ENCODE assay signal across 1 cellular context in the genomic region with DNA sequence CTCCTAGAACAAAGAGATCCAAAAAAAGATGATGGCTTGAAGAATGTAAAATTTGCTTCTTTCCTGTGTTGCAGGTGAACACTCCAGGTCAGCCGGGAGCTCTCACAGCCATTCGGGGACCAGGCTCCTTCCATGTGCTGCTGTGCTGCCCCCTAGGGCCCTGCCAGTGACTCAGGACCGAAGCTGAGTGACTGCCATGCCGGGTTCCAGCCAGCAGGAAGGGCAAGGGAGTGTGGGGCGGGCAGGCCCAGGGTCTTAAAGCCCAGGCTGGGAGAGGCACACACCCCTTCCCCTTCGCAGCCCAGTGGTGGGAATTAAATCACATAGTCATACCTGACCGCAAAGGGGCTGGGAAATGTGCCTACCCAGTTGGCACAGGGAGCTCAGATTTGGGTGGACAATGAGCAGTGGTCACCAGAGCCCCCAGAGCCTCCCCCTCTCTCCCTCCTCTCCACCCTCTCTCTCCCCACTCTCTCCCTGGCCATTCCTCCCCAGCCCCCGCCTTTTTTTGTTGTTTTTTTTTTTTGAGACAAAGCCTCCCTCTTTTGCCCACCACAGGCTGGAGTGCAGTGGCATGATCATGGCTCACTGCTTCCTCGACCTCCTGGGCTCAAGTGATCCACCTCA.
TF ChIP-seq lines count a peak whose summit lies in the region.

No MANE protein-coding gene starts in this region.

TF ChIP-seq in endothelial cell of umbilical vein, 7 proteins besides CTCF, POLR2A, EP300 and RAD21:
- TF ChIP-seq EZH2 (IDR thresholded peaks at IDR 0.05; ENCODE audit: borderline replicate concordance, low read depth, low read length, severe bottlenecking), result no peak
- TF ChIP-seq FOS (IDR thresholded peaks at IDR 0.05; ENCODE audit: borderline replicate concordance, insufficient read depth, low read length), result no peak
- no peak for TF ChIP-seq POLR2AphosphoS5 (IDR thresholded peaks at IDR 0.05; ENCODE audit: insufficient read depth, low read depth, low read length)
- no peak for TF ChIP-seq GATA2 (IDR thresholded peaks at IDR 0.05; ENCODE audit: insufficient read depth, insufficient read length, low read depth, low read length)
- TF ChIP-seq, protein P1, sequence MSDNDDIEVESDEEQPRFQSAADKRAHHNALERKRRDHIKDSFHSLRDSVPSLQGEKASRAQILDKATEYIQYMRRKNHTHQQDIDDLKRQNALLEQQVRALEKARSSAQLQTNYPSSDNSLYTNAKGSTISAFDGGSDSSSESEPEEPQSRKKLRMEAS (IDR thresholded peaks at IDR 0.05; ENCODE audit: insufficient read depth, insufficient read length), result no peak
- no peak for TF ChIP-seq MYC (IDR thresholded peaks at IDR 0.05; ENCODE audit: low read depth, low read length)
- TF ChIP-seq JUN (IDR thresholded peaks at IDR 0.05; ENCODE audit: borderline replicate concordance, insufficient read depth, insufficient read length, low read depth), result no peak
